8 cellular contexts compared by ENCODE assay signal in genomic region chr17:38797828-38798227, GRCh38. TPM values are rescaled to one million over a fixed set of nuclear protein-coding genes. Genes with fewer than 3 reads are reported as not detected.
DNase-seq lines count a peak whose midpoint lies in the region; ATAC-seq, FAIRE-seq and TF ChIP-seq lines count a peak whose summit lies in the region.

No MANE protein-coding gene starts in this region.

- H3K36me3 Mint-ChIP-seq in activated naive CD4-positive, alpha-beta T cell treated with anti-CD3 and anti-CD28 coated beads for 36 hours (ENCODE audit: low read depth): peaks cover 26% of the 10 kb centered on the region

- peaks cover 0 to 33% of the 10 kb centered on the region in 2 donors for H3K36me3 ChIP-seq in left lung
- peaks cover 15 to 32% (median 16%) of the 10 kb centered on the region in 3 donors for H3K36me3 ChIP-seq in tibial artery
- peaks cover 0 to 14% (median 0%) of the 10 kb centered on the region in 3 donors for H3K36me3 ChIP-seq in pancreas

- no peak for ATAC-seq in left lung
- no peak for ATAC-seq in pancreas

- CTCF ChIA-PET in activated naive CD4-positive, alpha-beta T cell treated with anti-CD3 and anti-CD28 coated beads for 36 hours (lab: Charles Lee): interaction anchor here (0.9 to 1.2 kb wide), 2 partner anchors 26 to 35 kb away, joined by 3 to 5 read pairs; no protein-coding TSS in a partner anchor

- H3K9me3 Mint-ChIP-seq in activated naive CD4-positive, alpha-beta T cell treated with anti-CD3 and anti-CD28 coated beads for 36 hours: no peaks in the 10 kb centered on the region

- FAIRE-seq in pancreas (lab: Jason Lieb, UNC): no peak

- no peaks in the 10 kb centered on the region for H3K27me3 Mint-ChIP-seq in activated naive CD4-positive, alpha-beta T cell treated with anti-CD3 and anti-CD28 coated beads for 36 hours (ENCODE audit: low read depth)

- no peak for DNase-seq in activated naive CD4-positive, alpha-beta T cell treated with anti-CD3 and anti-CD28 coated beads for 36 hours
- no peak for DNase-seq in activated naive CD4-positive, alpha-beta T cell (lab: John Stamatoyannopoulos, UW)
- DNase-seq in amniotic epithelial cell (ENCODE audit: low read depth) (peak; percentile 3), left lung (no peak), tibial artery (no peak), NOMO-1 treated with dmso at 0.1 percent for 144 hours (lab: John Stamatoyannopoulos, UW; ENCODE audit: unreplicated experiment) (no peak), pancreas (no peak), NCI-H82 (lab: John Stamatoyannopoulos, UW) (no peak)

- TF ChIP-seq CTCF in left lung (IDR thresholded peaks at IDR 0.05) (no peak), tibial artery (IDR thresholded peaks at IDR 0.05) (no peak), pancreas (IDR thresholded peaks at IDR 0.05) (no peak)

- peak overlapping the region; percentile 95 for H3K4me3 Mint-ChIP-seq in activated naive CD4-positive, alpha-beta T cell treated with anti-CD3 and anti-CD28 coated beads for 36 hours

- H3K4me3 ChIP-seq in left lung: peak overlapping the region; percentile 88 to 90
- peak overlapping the region; percentile 95 to 97 for H3K4me3 ChIP-seq in tibial artery
- H3K4me3 ChIP-seq in pancreas: peak overlapping the region in 1 of 4 donors; percentile 89

- peak overlapping the region; percentile 89 for H3K27ac Mint-ChIP-seq in activated naive CD4-positive, alpha-beta T cell treated with anti-CD3 and anti-CD28 coated beads for 36 hours

- H3K9me3 ChIP-seq in left lung (no peaks in the 10 kb centered on the region), tibial artery (no peaks in the 10 kb centered on the region), pancreas (no peaks in the 10 kb centered on the region)

- intact Hi-C loops in activated naive CD4-positive, alpha-beta T cell treated with anti-CD3 and anti-CD28 coated beads for 36 hours (cut with micrococcal nuclease): loop anchor here (2.0 to 5.0 kb wide), 4 partner anchors 55 to 354 kb away; partner anchors contain the start of genes PLXDC1 and RPL23
- intact Hi-C loops in left lung (cut with DNase I): no loop called here
- intact Hi-C loops in tibial artery (cut with DNase I; ENCODE audit: low total_unique reads): loop anchor here (5.0 kb wide), 1 partner anchor 46 kb away; the partner anchor contains the start of gene PSMB3
- intact Hi-C loops in pancreas (cut with DNase I): no loop called here

- 81 to 87% methylated on average over 6 of the region's 6 CpGs for WGBS in pancreas, 2 donors

- H3K27me3 ChIP-seq in left lung: no peaks in the 10 kb centered on the region
- H3K27me3 ChIP-seq in tibial artery: no peaks in the 10 kb centered on the region
- no peaks in the 10 kb centered on the region for H3K27me3 ChIP-seq in pancreas

- H3K4me1 ChIP-seq in left lung: peaks cover 18 to 42% of the 10 kb centered on the region in 2 donors
- H3K4me1 ChIP-seq in tibial artery: peaks cover 0 to 37% (median 31%) of the 10 kb centered on the region in 4 donors
- H3K4me1 ChIP-seq in pancreas: peaks cover 6 to 29% (median 16%) of the 10 kb centered on the region in 3 donors

- H3K4me1 Mint-ChIP-seq in activated naive CD4-positive, alpha-beta T cell treated with anti-CD3 and anti-CD28 coated beads for 36 hours (ENCODE audit: low read depth): peaks cover 40% of the 10 kb centered on the region

- H3K27ac ChIP-seq in left lung (peak overlapping the region; percentile 99), tibial artery (peak overlapping the region; percentile 98), pancreas (no peak overlapping the region)

RNA-seq across cellular contexts. Expression of gene PIP4K2B, which starts 1.5 kb away (rescaled TPM):
- 10 to 100 TPM; 30.1 to 33.4 TPM for total RNA-seq in activated naive CD4-positive, alpha-beta T cell treated with anti-CD3 and anti-CD28 coated beads for 36 hours
- total RNA-seq in left lung (10 to 100 TPM; 39.8 to 43.3 TPM), pancreas (10 to 100 TPM in 5 of 6 donors, 1 to 10 TPM in 1; 9.0 to 22.2 (median 11.7) TPM)
- 10 to 100 TPM; 14.2 to 17.0 TPM for polyA plus RNA-seq in pancreas

RNA-seq across cellular contexts. Expression of gene CWC25, which starts 27.3 kb away (rescaled TPM):
- 10 to 100 TPM; 18.6 to 21.9 TPM for total RNA-seq in activated naive CD4-positive, alpha-beta T cell treated with anti-CD3 and anti-CD28 coated beads for 36 hours
- total RNA-seq in left lung: 10 to 100 TPM; 15.0 to 22.3 TPM
- total RNA-seq in pancreas: 10 to 100 TPM in 1 of 6 donors, 1 to 10 TPM in 5; 7.5 to 11.4 (median 8.0) TPM
- polyA plus RNA-seq in pancreas: 10 to 100 TPM; 19.4 to 24.0 TPM

RNA-seq across cellular contexts. Expression of gene PSMB3, which starts 45.3 kb away (rescaled TPM):
- 100 to 1,000 TPM; 368 to 369 TPM for total RNA-seq in activated naive CD4-positive, alpha-beta T cell treated with anti-CD3 and anti-CD28 coated beads for 36 hours
- total RNA-seq in left lung: 100 to 1,000 TPM; 123 to 191 TPM
- 10 to 100 TPM; 27.7 to 74.7 (median 54.5) TPM for total RNA-seq in pancreas
- 100 to 1,000 TPM; 104 to 107 TPM for polyA plus RNA-seq in pancreas

RNA-seq across cellular contexts. Expression of gene PCGF2, which starts 49.7 kb away (rescaled TPM):
- total RNA-seq in activated naive CD4-positive, alpha-beta T cell treated with anti-CD3 and anti-CD28 coated beads for 36 hours: 1 to 10 TPM; 1.2 TPM
- total RNA-seq in left lung (10 to 100 TPM; 40.0 to 49.5 TPM), pancreas (10 to 100 TPM; 12.9 to 25.2 (median 21.1) TPM)
- 10 to 100 TPM; 39.2 to 39.6 TPM for polyA plus RNA-seq in pancreas

RNA-seq across cellular contexts. Expression of gene RPL23, which starts 55.7 kb away (rescaled TPM):
- total RNA-seq in activated naive CD4-positive, alpha-beta T cell treated with anti-CD3 and anti-CD28 coated beads for 36 hours: 1,000 to 10,000 TPM; 2,241 to 2,332 TPM
- total RNA-seq in left lung: 1,000 to 10,000 TPM; 1,144 to 1,160 TPM
- total RNA-seq in pancreas: 100 to 1,000 TPM; 569 to 994 (median 828) TPM
- 1,000 to 10,000 TPM; 1,404 to 1,507 TPM for polyA plus RNA-seq in pancreas

Comparison
In these comparisons a context has a peak if more than half of its experiments do, and no peak if none do; other contexts are left out.
1. H3K27ac ChIP-seq: peak in left lung (2 of 2) and tibial artery (2 of 2); none in pancreas (0 of 4).
2. intact Hi-C loops: an anchor here in activated naive CD4-positive, alpha-beta T cell treated with anti-CD3 and anti-CD28 coated beads for 36 hours (2.0 to 5.0 kb wide) and tibial artery (5.0 kb wide); none called in left lung and pancreas.